Comparison of ENCODE assay signal across 12 cellular contexts in genomic region chr15:79089890-79090486, GRCh38. TPM values are rescaled to one million over a fixed set of nuclear protein-coding genes. Genes with fewer than 3 reads are reported as not detected.
A peak's percentile ranks its signal among the peaks of the same experiment; 100 is the strongest.
DNase-seq lines count a peak whose midpoint lies in the region; ATAC-seq and TF ChIP-seq lines count a peak whose summit lies in the region.
"Had no signal": no experiment of that assay in that cellular context is flagged by ENCODE, and none has a peak within 500 bp of the region (broad histone marks: within the 10 kb centered on the region; RNA-seq: fewer than 3 reads in every experiment).

No MANE protein-coding gene starts in this region.

- H3K36me3 Mint-ChIP-seq in memory B cell: no peaks in the 10 kb centered on the region

- no peak for TF ChIP-seq CTCF in suprapubic skin (IDR thresholded peaks at IDR 0.05)

- peaks cover 48% of the 10 kb centered on the region for H3K27me3 Mint-ChIP-seq in memory B cell

- no peaks in the 10 kb centered on the region for H3K9me3 Mint-ChIP-seq in memory B cell

- DNase-seq in NCI-H2227 (lab: John Stamatoyannopoulos, UW; ENCODE audit: unreplicated experiment): peak; percentile 44
- no peak for DNase-seq in NCI-H2227 treated with DMSO at 0.1 percent for 48 hours (lab: John Stamatoyannopoulos, UW)
- DNase-seq in cerebellar cortex (ENCODE audit: low spot score): peak; percentile 38
- no peak for DNase-seq in memory B cell (ENCODE audit: low spot score in 2 of 2)
- DNase-seq in suprapubic skin (ENCODE audit: low spot score in 2 of 2): peak in 1 of 2 donors; percentile 34
- no peak for DNase-seq in central memory CD4-positive, alpha-beta T cell
- DNase-seq: activated CD4-positive, alpha-beta T cell treated with anti-CD3 and anti-CD28 coated beads for 48 hours; MV-4-11 had no signal

- H3K4me1 ChIP-seq in suprapubic skin: peaks cover 25% of the 10 kb centered on the region

- no peak overlapping the region for H3K27ac Mint-ChIP-seq in memory B cell
- H3K27ac Mint-ChIP-seq: natural killer cell treated with Interleukin-12 subunit alpha and Interleukin-12 subunit beta and Interleukin-15 and Interleukin-18, amount 100 ng/mL, for 72 hours had no signal

- peaks cover 17% of the 10 kb centered on the region for H3K4me1 Mint-ChIP-seq in memory B cell

- H3K27me3 ChIP-seq in suprapubic skin: peaks cover 82% of the 10 kb centered on the region

- TF ChIP-seq EP300 in suprapubic skin (IDR thresholded peaks at IDR 0.05): no peak

- H3K9me3 ChIP-seq in suprapubic skin: no peaks in the 10 kb centered on the region
- H3K9me3 ChIP-seq: ascending aorta had no signal

- H3K27ac ChIP-seq in suprapubic skin: no peak overlapping the region
- H3K27ac ChIP-seq: ascending aorta had no signal

- H3K36me3 ChIP-seq in suprapubic skin: no peaks in the 10 kb centered on the region
- H3K36me3 ChIP-seq: ascending aorta had no signal

- peak overlapping the region; percentile 78 for H3K4me3 Mint-ChIP-seq in memory B cell
- H3K4me3 Mint-ChIP-seq: natural killer cell treated with Interleukin-12 subunit alpha and Interleukin-12 subunit beta and Interleukin-15 and Interleukin-18, amount 100 ng/mL, for 72 hours had no signal

- TF ChIP-seq POLR2A in suprapubic skin (IDR thresholded peaks at IDR 0.05): no peak

- WGBS in suprapubic skin: 3% methylated on average over 26 of the region's 53 CpGs

- no peak for ATAC-seq in memory B cell (ENCODE audit: low read depth)
- ATAC-seq in GM19455 (IDR thresholded peaks at IDR 0.05; ENCODE audit: unreplicated experiment): no peak
- ATAC-seq in GM21447 (IDR thresholded peaks at IDR 0.05; ENCODE audit: unreplicated experiment): no peak
- ATAC-seq: natural killer cell treated with Interleukin-12 subunit alpha and Interleukin-12 subunit beta and Interleukin-15 and Interleukin-18, amount 100 ng/mL, for 72 hours had no signal

- H3K4me3 ChIP-seq in suprapubic skin: peak overlapping the region; percentile 34

RNA-seq across cellular contexts. Expression of gene RASGRF1, which starts 0.6 kb away (rescaled TPM):
- total RNA-seq in suprapubic skin: under 1 TPM in 1 of 4 donors, not detected in 3; 0.80 TPM
- total RNA-seq: ascending aorta had no signal

Comparison
In these comparisons a context has a peak if more than half of its experiments do, and no peak if none do; other contexts are left out.
1. DNase-seq: peak in NCI-H2227 (single experiment) and cerebellar cortex (single experiment); none in NCI-H2227 treated with DMSO at 0.1 percent for 48 hours (single experiment), memory B cell (0 of 2) and central memory CD4-positive, alpha-beta T cell (single experiment).